Comparison of ENCODE assay signal across 8 cellular contexts in the genomic region with DNA sequence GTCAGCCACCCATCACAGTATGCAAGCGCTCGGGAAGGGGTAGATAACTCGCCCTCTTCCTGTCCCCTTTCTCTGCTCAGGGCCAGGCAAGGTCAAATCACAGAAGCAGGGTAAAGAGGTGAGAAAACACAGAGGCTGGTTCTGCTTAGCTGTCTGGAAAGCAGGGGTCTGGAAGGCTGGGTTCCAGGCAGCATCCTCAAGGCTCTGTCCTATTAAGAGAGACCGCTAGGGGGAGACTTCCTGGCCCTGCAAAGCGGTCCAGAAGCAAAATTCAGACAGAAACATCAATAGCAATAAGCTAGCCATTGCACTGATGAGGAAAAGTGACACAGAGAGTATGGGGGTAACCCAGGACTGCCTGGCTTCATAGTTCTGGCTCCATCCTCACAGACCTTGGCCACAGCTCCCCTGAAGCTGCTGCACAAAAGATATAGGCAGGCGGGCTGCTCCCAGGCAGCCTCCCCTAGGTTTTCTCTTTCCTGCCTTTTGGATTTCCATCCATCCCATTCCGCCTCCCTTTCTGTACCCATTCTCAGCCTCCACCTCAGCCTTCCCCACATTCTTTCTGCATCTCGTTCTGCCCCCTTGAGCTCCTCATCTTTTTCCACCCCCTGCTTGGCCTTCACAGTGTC.
DNase-seq lines count a peak whose midpoint lies in the region; ATAC-seq, FAIRE-seq and TF ChIP-seq lines count a peak whose summit lies in the region.

No MANE protein-coding gene starts in this region.

- ATAC-seq in DND-41 (ENCODE audit: insufficient read depth, low read depth) (no peak), K562 (peak; percentile 79), HG03045 (IDR thresholded peaks at IDR 0.05; ENCODE audit: unreplicated experiment) (no peak)

- no peak overlapping the region for H3K9ac ChIP-seq in DND-41 (ENCODE audit: low read depth, low read length)
- H3K9ac ChIP-seq in K562 (ENCODE audit: insufficient read depth in 1 of 2, low read depth in 2 of 2, low read length in 2 of 2) = no peak overlapping the region
- no peak overlapping the region for H3K9ac ChIP-seq in mesendoderm (ENCODE audit: low read length)

- in situ Hi-C loops in K562 (cut with MboI) = loop anchor here (10.0 kb wide), 1 partner anchor 395 kb away; no protein-coding TSS in a partner anchor

- no peak overlapping the region for H3K4ac ChIP-seq in mesendoderm (ENCODE audit: low read depth, low read length)

- H3K18ac ChIP-seq in mesendoderm (ENCODE audit: low read length) = no peak overlapping the region

- no peak overlapping the region for H4K8ac ChIP-seq in mesendoderm (ENCODE audit: low read depth, low read length)

- no peak for DNase-seq in DND-41
- peak; percentile 16 for DNase-seq in Jurkat, Clone E6-1 (ENCODE audit: low read depth, low spot score)
- peak; percentile 38 to 65 (median 51) for DNase-seq in K562 (ENCODE audit: extremely low read depth in 1 of 4, low spot score in 3 of 4)
- DNase-seq in mesendoderm = peak; percentile 52
- DNase-seq in Ammon's horn (ENCODE audit: low spot score) = no peak
- DNase-seq in SW480 (ENCODE audit: low spot score) = no peak
- DNase-seq in activated CD4-positive, alpha-beta T cell treated with anti-CD3 and anti-CD28 coated beads, Interleukin-2, amount 10 ng/mL, durations not matched to agents 7 days and 5 days = no peak

- POLR2A ChIA-PET in K562 (lab: Yijun Ruan, JAX) = no interaction called here
- POLR2A ChIA-PET in activated CD4-positive, alpha-beta T cell treated with anti-CD3 and anti-CD28 coated beads, Interleukin-2, amount 10 ng/mL, durations not matched to agents 7 days and 5 days (lab: Charles Lee) = no interaction called here

- BruUV-seq in K562 (replicated peaks; lab: Mats Ljungman, UMichigan) = no TSS peak

- no peak for TF ChIP-seq EP300 in K562 (IDR thresholded peaks at IDR 0.05; ENCODE audit: low read length)

- H3K9me3 ChIP-seq in DND-41 (ENCODE audit: insufficient read depth, low read length, severe bottlenecking) = peaks cover 3% of the 10 kb centered on the region
- H3K9me3 ChIP-seq in K562 (replicated peaks; ENCODE audit: control insufficient read depth, insufficient read depth, low read depth, low read length) = no peaks in the 10 kb centered on the region

- H3K4me3 Mint-ChIP-seq in activated CD4-positive, alpha-beta T cell treated with anti-CD3 and anti-CD28 coated beads, Interleukin-2, amount 10 ng/mL, durations not matched to agents 7 days and 5 days = no peak overlapping the region

- H3K36me3 Mint-ChIP-seq in activated CD4-positive, alpha-beta T cell treated with anti-CD3 and anti-CD28 coated beads, Interleukin-2, amount 10 ng/mL, durations not matched to agents 7 days and 5 days (ENCODE audit: low read depth) = no peaks in the 10 kb centered on the region

- H3K9me1 ChIP-seq in K562 (ENCODE audit: control insufficient read depth, insufficient read depth, low read length) = no peaks in the 10 kb centered on the region

- H3K4me3 ChIP-seq in DND-41 (ENCODE audit: low read depth in 1 of 2, low read length in 2 of 2) (no peak overlapping the region), K562 (no peak overlapping the region), mesendoderm (ENCODE audit: low read length) (no peak overlapping the region)
- no peak overlapping the region for H3K4me3 ChIP-seq in Jurkat, Clone E6-1 (ENCODE audit: low read length)

- H3K9me3 Mint-ChIP-seq in activated CD4-positive, alpha-beta T cell treated with anti-CD3 and anti-CD28 coated beads, Interleukin-2, amount 10 ng/mL, durations not matched to agents 7 days and 5 days = peaks cover 3% of the 10 kb centered on the region

- H3K36me3 ChIP-seq in DND-41 (ENCODE audit: insufficient read depth, low read length) (no peaks in the 10 kb centered on the region), K562 (ENCODE audit: control insufficient read depth, insufficient read depth, low read length) (no peaks in the 10 kb centered on the region), mesendoderm (ENCODE audit: control insufficient read depth, insufficient read depth, low read length) (no peaks in the 10 kb centered on the region)

- no peak overlapping the region for H3K27ac Mint-ChIP-seq in activated CD4-positive, alpha-beta T cell treated with anti-CD3 and anti-CD28 coated beads, Interleukin-2, amount 10 ng/mL, durations not matched to agents 7 days and 5 days

- H3K4me1 ChIP-seq in DND-41 (ENCODE audit: insufficient read depth, low read length) = no peaks in the 10 kb centered on the region
- no peaks in the 10 kb centered on the region for H3K4me1 ChIP-seq in K562 (replicated peaks in 1 of 2; ENCODE audit: control insufficient read depth in 2 of 2, insufficient read depth in 2 of 2, low read length in 2 of 2)
- H3K4me1 ChIP-seq in mesendoderm (ENCODE audit: control insufficient read depth, low read depth, low read length) = no peaks in the 10 kb centered on the region

- H3K4me2 ChIP-seq in DND-41 (ENCODE audit: insufficient read depth, low read length) (no peak overlapping the region), K562 (ENCODE audit: insufficient read depth, low read length) (no peak overlapping the region), mesendoderm (ENCODE audit: low read length) (no peak overlapping the region)

- H4K20me1 ChIP-seq in DND-41 (ENCODE audit: insufficient read depth, low read length) = no peaks in the 10 kb centered on the region
- H4K20me1 ChIP-seq in K562 (replicated peaks; ENCODE audit: control insufficient read depth, insufficient read depth, low read length) = peaks cover 3% of the 10 kb centered on the region; the same call in 1 of the 2 replicates

- CTCF ChIA-PET in K562 (lab: Yijun Ruan, JAX; ENCODE audit: low intra/inter-chr PET ratio) = interaction anchor here (1.1 kb wide), 1 partner anchor 413 kb away, joined by 3 read pairs; no protein-coding TSS in a partner anchor
- CTCF ChIA-PET in activated CD4-positive, alpha-beta T cell treated with anti-CD3 and anti-CD28 coated beads, Interleukin-2, amount 10 ng/mL, durations not matched to agents 7 days and 5 days (lab: Charles Lee) = no interaction called here

- no peak overlapping the region for H4K5ac ChIP-seq in mesendoderm (ENCODE audit: low read length)

- H3K4me1 Mint-ChIP-seq in activated CD4-positive, alpha-beta T cell treated with anti-CD3 and anti-CD28 coated beads, Interleukin-2, amount 10 ng/mL, durations not matched to agents 7 days and 5 days = no peaks in the 10 kb centered on the region

- no peak overlapping the region for H2BK120ac ChIP-seq in mesendoderm (ENCODE audit: low read depth, low read length)

- no peaks in the 10 kb centered on the region for H3K79me1 ChIP-seq in mesendoderm (ENCODE audit: low read length)

- TF ChIP-seq RAD21 in K562 (CRISPR knock-in tag; conservative IDR thresholded peaks at IDR 0.05 in 1 of 2, IDR thresholded peaks at IDR 0.05 in 1 of 2) = peak; percentile 21 to 49; a peak in 3 of 4 replicates

- H3K27me3 Mint-ChIP-seq in activated CD4-positive, alpha-beta T cell treated with anti-CD3 and anti-CD28 coated beads, Interleukin-2, amount 10 ng/mL, durations not matched to agents 7 days and 5 days = no peaks in the 10 kb centered on the region

- H3K79me2 ChIP-seq in DND-41 (ENCODE audit: insufficient read depth, low read length) = no peaks in the 10 kb centered on the region
- H3K79me2 ChIP-seq in K562 (ENCODE audit: control insufficient read depth, insufficient read depth, low read length) = no peaks in the 10 kb centered on the region
- no peaks in the 10 kb centered on the region for H3K79me2 ChIP-seq in mesendoderm (ENCODE audit: control insufficient read depth, insufficient read depth, low read length)

- H3K56ac ChIP-seq in mesendoderm (ENCODE audit: low read length) = no peak overlapping the region

- no peak overlapping the region for H2BK5ac ChIP-seq in mesendoderm (ENCODE audit: low read length)

- FAIRE-seq in K562 (lab: Jason Lieb, UNC) = peak; percentile 76

- H3K27me3 ChIP-seq in DND-41 (ENCODE audit: insufficient read depth, low read length, poor library complexity) (no peaks in the 10 kb centered on the region), K562 (ENCODE audit: control insufficient read depth in 2 of 2, insufficient read depth in 2 of 2, low read length in 2 of 2) (no peaks in the 10 kb centered on the region; a peak in 1 of 5 replicates), mesendoderm (ENCODE audit: insufficient read depth, low read length, poor library complexity) (no peaks in the 10 kb centered on the region)

- peak; percentile 45 for TF ChIP-seq CTCF in DND-41 (IDR thresholded peaks at IDR 0.05; ENCODE audit: borderline replicate concordance, extremely low read depth, low read length, poor library complexity, severe bottlenecking)
- TF ChIP-seq CTCF in K562 (IDR thresholded peaks at IDR 0.05 in 2 of 3, conservative IDR thresholded peaks at IDR 0.05 in 1 of 3; ENCODE audit: insufficient read depth in 2 of 3, low read depth in 1 of 3, low read length in 3 of 3) = peak; percentile 56 to 68 (median 67)

- intact Hi-C loops in K562 (cut with micrococcal nuclease) = no loop called here

- H3K27ac ChIP-seq in DND-41 (ENCODE audit: low read length) (no peak overlapping the region), K562 (ENCODE audit: extremely low read depth, low read depth, low read length) (no peak overlapping the region), mesendoderm (ENCODE audit: low read depth, low read length) (no peak overlapping the region)

- H2AFZ ChIP-seq in DND-41 (ENCODE audit: low read depth, low read length) (no peak overlapping the region), K562 (ENCODE audit: low read depth, low read length) (no peak overlapping the region)

- H3K23ac ChIP-seq in mesendoderm (ENCODE audit: low read length) = no peak overlapping the region

- WGBS in K562 (ENCODE audit: insufficient coverage, low coverage, missing lambda C conversion rate) = 2% methylated on average over 8 of the region's 8 CpGs
- WGBS in mesendoderm (ENCODE audit: extremely low coverage, insufficient coverage, low lambda C conversion rate) = no CpG with 5 or more reads among the region's 8 CpGs

- no peak for TF ChIP-seq POLR2A in K562 (conservative IDR thresholded peaks at IDR 0.05)

- H2BK15ac ChIP-seq in mesendoderm (replicated peaks; ENCODE audit: low read depth) = no peak overlapping the region

- no peak overlapping the region for H2AK5ac ChIP-seq in mesendoderm (ENCODE audit: low read length)

TF ChIP-seq in K562, 482 proteins besides CTCF, POLR2A, EP300 and RAD21 (continues in another document):
- TF ChIP-seq SMC3 (conservative IDR thresholded peaks at IDR 0.05; ENCODE audit: insufficient read depth, low read depth, low read length) = 0 out of 2 replicates have a peak, but pooled peaks have one; percentile 39

Comparison
In these comparisons a context has a peak if more than half of its experiments do, and no peak if none do; other contexts are left out.
1. DNase-seq: peak in Jurkat, Clone E6-1 (single experiment), K562 (4 of 4) and mesendoderm (single experiment); none in DND-41 (single experiment), Ammon's horn (single experiment), SW480 (single experiment) and activated CD4-positive, alpha-beta T cell treated with anti-CD3 and anti-CD28 coated beads, Interleukin-2, amount 10 ng/mL, durations not matched to agents 7 days and 5 days (single experiment).